1 cellular context compared by ENCODE assay signal in genomic region chr17:81393684-81394376, GRCh38.
TF ChIP-seq lines count a peak whose summit lies in the region.

No MANE protein-coding gene starts in this region.

TF ChIP-seq in H1, 55 proteins besides CTCF, POLR2A, EP300 and RAD21 (continued from another document):
- TF ChIP-seq USF2 (IDR thresholded peaks at IDR 0.05; ENCODE audit: low read length) (no peak), EGR1 (IDR thresholded peaks at IDR 0.05; ENCODE audit: borderline replicate concordance, low read depth, low read length) (0 out of 2 replicates have a peak, but pooled peaks have one; percentile 24), PHF8 (conservative IDR thresholded peaks at IDR 0.05; ENCODE audit: low read depth, low read length) (peak; percentile 49), JUN (IDR thresholded peaks at IDR 0.05; ENCODE audit: low read depth, low read length) (0 out of 2 replicates have a peak, but pooled peaks have one; percentile 40), ASH2L (IDR thresholded peaks at IDR 0.05; ENCODE audit: low read length) (no peak), CREB1 (IDR thresholded peaks at IDR 0.05) (peak; percentile 49; the same call in 1 of the 2 replicates), CHD2 (IDR thresholded peaks at IDR 0.05; ENCODE audit: low read length) (peak; percentile 84), YY1 (IDR thresholded peaks at IDR 0.05; ENCODE audit: low read depth, low read length) (peak; percentile 26; the same call in 1 of the 2 replicates), SP2 (IDR thresholded peaks at IDR 0.05; ENCODE audit: low read length) (peak; percentile 57), KDM4A (IDR thresholded peaks at IDR 0.05; ENCODE audit: low read depth, low read length, severe bottlenecking) (peak; percentile 41)
